31 cellular contexts compared by ENCODE assay signal in the genomic region with DNA sequence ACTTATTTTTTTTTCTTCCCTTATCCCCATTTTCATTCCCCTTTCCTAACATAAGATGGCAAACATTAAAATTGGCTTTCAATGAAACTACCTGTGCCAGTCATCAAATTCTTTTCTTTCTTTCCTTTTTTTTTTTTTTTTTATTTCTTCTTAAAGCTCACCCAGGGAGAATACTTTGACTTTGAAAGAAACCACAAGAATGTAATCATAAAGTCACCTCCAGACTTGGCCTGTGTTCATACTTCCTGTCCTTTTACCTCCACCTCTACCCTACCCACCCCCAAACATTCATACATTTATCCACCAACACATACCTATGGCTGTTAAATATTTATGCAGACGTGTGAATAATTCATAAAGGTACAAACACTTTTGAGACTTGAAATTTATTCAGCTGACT.
DNase-seq lines count a peak whose midpoint lies in the region; TF ChIP-seq lines count a peak whose summit lies in the region.
"Had no signal": no experiment of that assay in that cellular context is flagged by ENCODE, and none has a peak within 500 bp of the region (broad histone marks: within the 10 kb centered on the region; RNA-seq: fewer than 3 reads in every experiment).

No MANE protein-coding gene starts in this region.

- no peaks in the 10 kb centered on the region for H3K36me3 ChIP-seq in stomach
- H3K36me3 ChIP-seq: BLaER1 treated with 17β-estradiol and CSF1 and Interleukin-3, amounts not matched to agents 10 nM and 100 nM; HAP-1; SJSA1; upper lobe of left lung; WERI-Rb-1 had no signal

- DNase-seq in RWPE1 (ENCODE audit: low spot score) = peak; percentile 30
- peak; percentile 9 for DNase-seq in glomerular visceral epithelial cell (ENCODE audit: extremely low spot score)
- DNase-seq in stomach = no peak
- DNase-seq in C1 segment of cervical spinal cord (lab: John Stamatoyannopoulos, UW) = no peak
- no peak for DNase-seq in dermis blood vessel endothelial cell
- no peak for DNase-seq in NCI-H1436 (lab: John Stamatoyannopoulos, UW)
- DNase-seq: activated CD4-positive, alpha-beta T cell treated with anti-CD3 and anti-CD28 coated beads, Interleukin-2, amount 10 ng/mL, durations not matched to agents 24 days and 14 days; activated gamma-delta T cell treated with Interleukin-2 at 50 U/mL for 16 hours; activated T-cell treated with anti-CD3 and anti-CD28 coated beads, Interleukin-2, amount 50 U/mL, for 4 hours; caudate nucleus; cortex of kidney; DMS53; effector memory CD8-positive, alpha-beta T cell; head of caudate nucleus; islet precursor cell; KBM-7; mucosa of descending colon; natural killer cell; NCI-H2029 treated with DMSO at 0.1 percent for 48 hours; NCI-H2227 treated with DMSO at 0.1 percent for 48 hours; NCI-H748 treated with DMSO at 0.1 percent for 48 hours; nucleus accumbens; stimulated activated CD4-positive, alpha-beta T cell treated with anti-CD3 and anti-CD28 coated beads, Interleukin-15, amount 100 ng/mL, for 24 hours; substantia nigra; T-cell; upper lobe of left lung had no signal

- CTCF ChIA-PET in RWPE1 (lab: Yijun Ruan, JAX) = interaction anchor here (0.6 kb wide), 1 partner anchor 151 kb away, joined by 4 read pairs; no protein-coding TSS in a partner anchor

- TF ChIP-seq RAD21 in Ishikawa (IDR thresholded peaks at IDR 0.05; ENCODE audit: low read depth) = no peak

- TF ChIP-seq EP300 in Ishikawa (IDR thresholded peaks at IDR 0.05; ENCODE audit: borderline replicate concordance) = peak; percentile 52; the same call in 1 of the 2 replicates
- TF ChIP-seq EP300 in stomach (IDR thresholded peaks at IDR 0.05) = no peak

- TF ChIP-seq CTCF in RWPE1 (conservative IDR thresholded peaks at IDR 0.05; ENCODE audit: low read depth) (no peak), stomach (IDR thresholded peaks at IDR 0.05) (no peak)

- H3K4me3 ChIP-seq in stomach = no peak overlapping the region
- H3K4me3 ChIP-seq: BLaER1 treated with 17β-estradiol and CSF1 and Interleukin-3, amounts not matched to agents 10 nM and 100 nM; HAP-1; mucosa of descending colon; SJSA1; upper lobe of left lung had no signal

- no peak for TF ChIP-seq POLR2A in stomach (IDR thresholded peaks at IDR 0.05)

- no peaks in the 10 kb centered on the region for H3K27me3 ChIP-seq in stomach
- H3K27me3 ChIP-seq: BLaER1 treated with 17β-estradiol and CSF1 and Interleukin-3, amounts not matched to agents 10 nM and 100 nM; SJSA1; upper lobe of left lung had no signal

- intact Hi-C loops in stomach (cut with DNase I; ENCODE audit: low total_unique reads) = no loop called here

- POLR2A ChIA-PET in RWPE1 (lab: Yijun Ruan, JAX; ENCODE audit: low non-redundant PET) = interaction anchor here (0.6 kb wide), 1 partner anchor 146 kb away, joined by 3 read pairs; no protein-coding TSS in a partner anchor

- peaks cover 0 to 11% (median 2%) of the 10 kb centered on the region in 4 donors for H3K4me1 ChIP-seq in stomach
- H3K4me1 ChIP-seq: BLaER1 treated with 17β-estradiol and CSF1 and Interleukin-3, amounts not matched to agents 10 nM and 100 nM; upper lobe of left lung had no signal

- no peaks in the 10 kb centered on the region for H3K9me3 ChIP-seq in stomach
- H3K9me3 ChIP-seq: BLaER1 treated with 17β-estradiol and CSF1 and Interleukin-3, amounts not matched to agents 10 nM and 100 nM; HAP-1; mucosa of descending colon; SJSA1; upper lobe of left lung had no signal

- WGBS in stomach, 5 donors = 15 to 47% (median 35%) methylated on average over 1 of the region's 1 CpG

- no peak overlapping the region for H3K27ac ChIP-seq in RWPE1
- peak overlapping the region in 3 of 5 donors; percentile 1 to 15 (median 2) for H3K27ac ChIP-seq in stomach
- H3K27ac ChIP-seq: BLaER1 treated with 17β-estradiol and CSF1 and Interleukin-3, amounts not matched to agents 10 nM and 100 nM; SJSA1; upper lobe of left lung had no signal

TF ChIP-seq in Ishikawa, 13 proteins besides CTCF, POLR2A, EP300 and RAD21:
- TF ChIP-seq, protein P1, sequence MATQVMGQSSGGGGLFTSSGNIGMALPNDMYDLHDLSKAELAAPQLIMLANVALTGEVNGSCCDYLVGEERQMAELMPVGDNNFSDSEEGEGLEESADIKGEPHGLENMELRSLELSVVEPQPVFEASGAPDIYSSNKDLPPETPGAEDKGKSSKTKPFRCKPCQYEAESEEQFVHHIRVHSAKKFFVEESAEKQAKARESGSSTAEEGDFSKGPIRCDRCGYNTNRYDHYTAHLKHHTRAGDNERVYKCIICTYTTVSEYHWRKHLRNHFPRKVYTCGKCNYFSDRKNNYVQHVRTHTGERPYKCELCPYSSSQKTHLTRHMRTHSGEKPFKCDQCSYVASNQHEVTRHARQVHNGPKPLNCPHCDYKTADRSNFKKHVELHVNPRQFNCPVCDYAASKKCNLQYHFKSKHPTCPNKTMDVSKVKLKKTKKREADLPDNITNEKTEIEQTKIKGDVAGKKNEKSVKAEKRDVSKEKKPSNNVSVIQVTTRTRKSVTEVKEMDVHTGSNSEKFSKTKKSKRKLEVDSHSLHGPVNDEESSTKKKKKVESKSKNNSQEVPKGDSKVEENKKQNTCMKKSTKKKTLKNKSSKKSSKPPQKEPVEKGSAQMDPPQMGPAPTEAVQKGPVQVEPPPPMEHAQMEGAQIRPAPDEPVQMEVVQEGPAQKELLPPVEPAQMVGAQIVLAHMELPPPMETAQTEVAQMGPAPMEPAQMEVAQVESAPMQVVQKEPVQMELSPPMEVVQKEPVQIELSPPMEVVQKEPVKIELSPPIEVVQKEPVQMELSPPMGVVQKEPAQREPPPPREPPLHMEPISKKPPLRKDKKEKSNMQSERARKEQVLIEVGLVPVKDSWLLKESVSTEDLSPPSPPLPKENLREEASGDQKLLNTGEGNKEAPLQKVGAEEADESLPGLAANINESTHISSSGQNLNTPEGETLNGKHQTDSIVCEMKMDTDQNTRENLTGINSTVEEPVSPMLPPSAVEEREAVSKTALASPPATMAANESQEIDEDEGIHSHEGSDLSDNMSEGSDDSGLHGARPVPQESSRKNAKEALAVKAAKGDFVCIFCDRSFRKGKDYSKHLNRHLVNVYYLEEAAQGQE (IDR thresholded peaks at IDR 0.05; ENCODE audit: low read depth) = 0 out of 2 replicates have a peak, but pooled peaks have one; percentile 8
- peak; percentile 67 for TF ChIP-seq TEAD4 (IDR thresholded peaks at IDR 0.05)
- no peak for TF ChIP-seq YY1 (IDR thresholded peaks at IDR 0.05; ENCODE audit: low read depth)
- no peak for TF ChIP-seq MAX (IDR thresholded peaks at IDR 0.05)
- TF ChIP-seq ZBTB7A (IDR thresholded peaks at IDR 0.05; ENCODE audit: low read depth) = no peak
- peak; percentile 67; the same call in 1 of the 2 replicates for TF ChIP-seq NFIC (IDR thresholded peaks at IDR 0.05)

Comparison
In these comparisons a context has a peak if more than half of its experiments do, and no peak if none do; other contexts are left out.
1. DNase-seq: peak in RWPE1 (single experiment) and glomerular visceral epithelial cell (single experiment); none in stomach (single experiment), C1 segment of cervical spinal cord (0 of 14), dermis blood vessel endothelial cell (single experiment) and NCI-H1436 (single experiment).